Comparison of ENCODE assay signal across 14 cellular contexts in the genomic region with DNA sequence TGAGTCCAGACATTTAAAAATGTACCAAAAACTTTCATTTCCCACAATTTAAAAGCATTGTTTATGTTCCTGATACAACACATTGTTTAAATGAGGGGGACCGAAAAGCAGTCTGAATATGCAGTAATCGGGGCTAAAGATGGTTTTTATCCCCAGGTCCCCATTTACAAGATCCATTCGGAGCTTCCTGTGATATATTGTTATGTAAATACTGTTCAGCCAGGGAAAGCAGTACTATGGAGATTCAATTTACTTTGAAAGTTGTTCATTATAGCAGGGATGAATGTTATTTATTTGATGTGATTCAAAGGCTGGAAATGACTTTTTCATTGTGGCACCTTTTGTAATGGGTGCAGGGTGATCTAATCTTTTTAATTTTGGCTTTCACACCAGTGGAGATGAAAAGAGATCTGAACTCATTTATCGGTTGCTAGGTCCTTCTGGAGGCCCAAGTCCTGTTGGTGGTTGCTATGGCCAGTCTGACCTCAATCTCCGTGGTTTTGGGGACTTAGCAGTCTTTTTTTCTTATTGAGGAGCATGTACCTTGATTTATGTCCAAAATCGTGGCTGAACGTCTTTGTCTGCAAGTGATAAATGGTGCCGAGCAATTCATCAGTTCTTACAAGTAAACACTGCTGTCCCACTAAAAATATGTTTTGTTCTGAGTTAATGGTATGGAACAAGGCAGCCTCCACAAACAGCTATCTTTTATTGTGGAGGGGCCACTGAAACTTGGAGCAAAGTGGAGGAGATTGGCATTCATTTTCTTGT. TPM values are rescaled to one million over a fixed set of nuclear protein-coding genes. Genes with fewer than 3 reads are reported as not detected.
DNase-seq lines count a peak whose midpoint lies in the region; ATAC-seq and TF ChIP-seq lines count a peak whose summit lies in the region.
"Had no signal": no experiment of that assay in that cellular context is flagged by ENCODE, and none has a peak within 500 bp of the region (broad histone marks: within the 10 kb centered on the region; RNA-seq: fewer than 3 reads in every experiment).

No MANE protein-coding gene starts in this region.

- H3K4me1 Mint-ChIP-seq in mesothelial cell of epicardium = peaks cover 37% of the 10 kb centered on the region

- H3K36me3 Mint-ChIP-seq in mesothelial cell of epicardium = no peaks in the 10 kb centered on the region

- TF ChIP-seq CTCF in mesothelial cell of epicardium (IDR thresholded peaks at IDR 0.05; ENCODE audit: unreplicated experiment) = no peak

- H3K27ac ChIP-seq in right cardiac atrium (ENCODE audit: low read length) (peak overlapping the region; percentile 37), caudate nucleus (ENCODE audit: low read depth, low read length) (peak overlapping the region; percentile 53)
- H3K27ac ChIP-seq: GM23248, uterus had no signal

- peaks cover 54% of the 10 kb centered on the region for H3K27me3 Mint-ChIP-seq in mesothelial cell of epicardium (ENCODE audit: low read depth)

- intact Hi-C loops in right cardiac atrium (cut with DNase I) = no loop called here
- intact Hi-C loops in Right ventricle myocardium superior (cut with DNase I) = no loop called here

- 28% methylated on average over 8 of the region's 8 CpGs for WGBS in right cardiac atrium

- peak in 1 of 3 donors; percentile 31 for DNase-seq in right cardiac atrium
- DNase-seq in Right ventricle myocardium superior = no peak
- peak in 1 of 61 donors; percentile 9 for DNase-seq in caudate nucleus (lab: John Stamatoyannopoulos, UW)
- DNase-seq in mesothelial cell of epicardium (ENCODE audit: low spot score in 2 of 2, unreplicated experiment in 2 of 2) = no peak
- no peak for DNase-seq in NCI-H2107 treated with DMSO at 0.1 percent for 48 hours (lab: John Stamatoyannopoulos, UW; ENCODE audit: unreplicated experiment)
- no peak for DNase-seq in GM03348 (ENCODE audit: low spot score)
- DNase-seq: GM23248; NK-92 treated with Interleukin-12 subunit alpha and Interleukin-12 subunit beta, amount 100 ng/mL, for 24 hours; uterus had no signal

- no peaks in the 10 kb centered on the region for H3K27me3 ChIP-seq in right cardiac atrium (ENCODE audit: control insufficient read depth, insufficient read depth)
- H3K27me3 ChIP-seq: uterus had no signal

- no peak for ATAC-seq in right cardiac atrium
- no peak for ATAC-seq in Right ventricle myocardium superior (ENCODE audit: poor library complexity)
- ATAC-seq in GM19324 (IDR thresholded peaks at IDR 0.05; ENCODE audit: low FRiP score, unreplicated experiment) = no peak
- no peak for ATAC-seq in GM21381 (IDR thresholded peaks at IDR 0.05; ENCODE audit: unreplicated experiment)
- ATAC-seq: activated CD4-positive, CD25-positive, alpha-beta regulatory T cell treated with anti-CD3 and anti-CD28 coated beads, Interleukin-2, amount 50 U/mL, for 24 hours had no signal

- no peaks in the 10 kb centered on the region for H3K9me3 Mint-ChIP-seq in mesothelial cell of epicardium

- H3K27ac Mint-ChIP-seq in mesothelial cell of epicardium = no peak overlapping the region

- H3K4me3 Mint-ChIP-seq in mesothelial cell of epicardium = peak overlapping the region; percentile 65

- H3K9me3 ChIP-seq in right cardiac atrium (ENCODE audit: control insufficient read depth, low read length) = no peaks in the 10 kb centered on the region
- H3K9me3 ChIP-seq: uterus had no signal

- H3K4me3 ChIP-seq in right cardiac atrium (ENCODE audit: low read length) = peak overlapping the region; percentile 26
- H3K4me3 ChIP-seq: GM23248, uterus had no signal

- no peaks in the 10 kb centered on the region for H3K4me1 ChIP-seq in right cardiac atrium (ENCODE audit: control insufficient read depth, insufficient read depth, low read length)
- H3K4me1 ChIP-seq: uterus had no signal

RNA-seq across cellular contexts. Expression of a gene that starts 1.8 kb away (rescaled TPM):
- total RNA-seq in right cardiac atrium (10 to 100 TPM in 3 of 4 donors, 1 to 10 TPM in 1; 8.0 to 19.9 (median 15.8) TPM), Right ventricle myocardium superior (1.0 TPM), mesothelial cell of epicardium (13.8 to 14.5 TPM (median 14.2 TPM) in 3 replicates)
- 0.91 TPM for polyA plus RNA-seq in right cardiac atrium
- total RNA-seq: dermis microvascular lymphatic vessel endothelial cell, GM23248, MCF 10A had no signal
- polyA plus RNA-seq: GM23248 had no signal
